ENCODE assay signal across 21 cellular contexts in the genomic region with DNA sequence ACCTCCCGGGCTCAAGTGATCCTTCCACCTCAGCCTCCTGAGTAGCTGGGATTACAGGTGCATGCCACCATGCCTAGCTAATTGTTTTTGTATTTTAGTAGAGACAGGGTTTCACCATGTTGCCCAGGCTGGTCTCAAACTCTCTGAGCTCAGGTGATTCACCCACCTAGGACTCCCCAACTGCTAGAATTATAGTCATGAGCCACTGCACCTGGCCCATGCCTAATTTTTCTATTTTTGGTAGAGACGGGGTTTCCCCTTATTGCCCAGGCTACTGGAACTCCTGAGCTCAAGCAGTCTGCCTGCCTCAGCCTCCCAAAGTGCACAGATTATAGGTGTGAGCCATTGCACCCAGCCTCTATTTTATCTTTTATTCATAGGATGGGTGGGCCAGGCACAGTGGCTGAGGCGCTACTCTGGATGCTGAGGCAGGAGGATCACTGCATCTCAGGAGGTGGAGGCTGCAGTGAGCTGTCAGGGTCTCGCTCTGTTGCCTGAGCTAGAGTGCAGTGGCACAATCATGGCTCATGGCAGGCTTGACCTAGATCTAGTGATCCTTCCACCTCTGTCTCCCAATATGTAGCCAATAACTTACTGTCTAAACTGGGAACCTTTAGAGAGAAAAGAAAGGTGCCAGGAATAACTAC. TPM values are rescaled to one million over a fixed set of nuclear protein-coding genes. Genes with fewer than 3 reads are reported as not detected.
DNase-seq lines count a peak whose midpoint lies in the region; ATAC-seq and TF ChIP-seq lines count a peak whose summit lies in the region.
"Had no signal": no experiment of that assay in that cellular context is flagged by ENCODE, and none has a peak within 500 bp of the region (broad histone marks: within the 10 kb centered on the region; RNA-seq: fewer than 3 reads in every experiment).

No MANE protein-coding gene starts in this region.

- H3K4me3 ChIP-seq in epithelial cell of esophagus (ENCODE audit: low read length) (no peak overlapping the region), Karpas-422 (ENCODE audit: low read length) (no peak overlapping the region)
- H3K4me3 ChIP-seq: BLaER1 treated with 17β-estradiol and CSF1 and Interleukin-3, amounts not matched to agents 10 nM and 100 nM; Peyer's patch had no signal

- H3K79me2 ChIP-seq in Karpas-422 (ENCODE audit: low read length), result no peaks in the 10 kb centered on the region

- H3K36me3 ChIP-seq in Karpas-422 (ENCODE audit: insufficient read depth, low read length), result peaks cover 3% of the 10 kb centered on the region; the same call in 1 of the 2 replicates

- no peak for DNase-seq in stimulated activated naive CD8-positive, alpha-beta T cell treated with anti-CD3 and anti-CD28 coated beads, Interleukin-15, Interleukin-2, amounts not matched to agents 100 U/mL and 50 U/mL, for 24 hours
- no peak for DNase-seq in stimulated activated naive CD8-positive, alpha-beta T cell treated with anti-CD3 and anti-CD28 coated beads, Interleukin-15, amount 100 ng/mL, for 72 hours
- DNase-seq in epithelial cell of esophagus (ENCODE audit: low read depth) (peak; percentile 13), left lobe of liver (ENCODE audit: low spot score) (peak; percentile 18), Karpas-422 (no peak), NCI-H1930 (lab: John Stamatoyannopoulos, UW) (no peak), hepatic stellate cell (ENCODE audit: low spot score) (no peak)
- DNase-seq: CD4-positive, alpha-beta T cell; KBM-7; NCI-H1048; NCI-H1417 treated with DMSO at 0.1 percent for 48 hours; NCI-H1694 treated with DMSO at 0.1 percent for 48 hours; NCI-H2081 treated with DMSO at 0.1 percent for 48 hours; NCI-H2171; NCI-H226; NCI-H510A; NCI-H69; Peyer's patch had no signal

- H2AFZ ChIP-seq in Karpas-422 (ENCODE audit: low read length), result no peak overlapping the region

- H3K4me1 ChIP-seq in Karpas-422 (ENCODE audit: low read length), result peaks cover 8% of the 10 kb centered on the region
- H3K4me1 ChIP-seq: Peyer's patch had no signal

- H3K9ac ChIP-seq in Karpas-422 (ENCODE audit: low read length), result no peak overlapping the region
- H3K9ac ChIP-seq: BLaER1 treated with 17β-estradiol and CSF1 and Interleukin-3, amounts not matched to agents 10 nM and 100 nM had no signal

- TF ChIP-seq CTCF in epithelial cell of esophagus (IDR thresholded peaks at IDR 0.05; ENCODE audit: insufficient read depth, low read depth, low read length, missing control alignments), result no peak

- H3K4me2 ChIP-seq in Karpas-422 (ENCODE audit: low read depth, low read length, poor library complexity, severe bottlenecking), result no peak overlapping the region

- H3K4me3 Mint-ChIP-seq in stimulated activated naive CD8-positive, alpha-beta T cell treated with anti-CD3 and anti-CD28 coated beads, Interleukin-15, amount 100 ng/mL, for 72 hours, result no peak overlapping the region
- H3K4me3 Mint-ChIP-seq: CD4-positive, alpha-beta T cell had no signal

- H3K9me2 ChIP-seq in Karpas-422 (replicated peaks; ENCODE audit: insufficient read depth, low read length), result no peaks in the 10 kb centered on the region

- H3K4me1 Mint-ChIP-seq in stimulated activated naive CD8-positive, alpha-beta T cell treated with anti-CD3 and anti-CD28 coated beads, Interleukin-15, amount 100 ng/mL, for 72 hours, result no peaks in the 10 kb centered on the region

- H3K27me3 Mint-ChIP-seq in stimulated activated naive CD8-positive, alpha-beta T cell treated with anti-CD3 and anti-CD28 coated beads, Interleukin-15, amount 100 ng/mL, for 72 hours, result no peaks in the 10 kb centered on the region
- H3K27me3 Mint-ChIP-seq: CD4-positive, alpha-beta T cell had no signal

- H3K9me3 Mint-ChIP-seq in stimulated activated naive CD8-positive, alpha-beta T cell treated with anti-CD3 and anti-CD28 coated beads, Interleukin-15, amount 100 ng/mL, for 72 hours, result no peaks in the 10 kb centered on the region
- H3K9me3 Mint-ChIP-seq: CD4-positive, alpha-beta T cell had no signal

- no peaks in the 10 kb centered on the region for H4K20me1 ChIP-seq in Karpas-422 (ENCODE audit: insufficient read depth, low read depth, low read length)

- ATAC-seq in stimulated activated naive CD8-positive, alpha-beta T cell treated with anti-CD3 and anti-CD28 coated beads, Interleukin-15, Interleukin-2, amounts not matched to agents 100 U/mL and 50 U/mL, for 24 hours, result peak; percentile 14
- no peak for ATAC-seq in stimulated activated naive CD8-positive, alpha-beta T cell treated with anti-CD3 and anti-CD28 coated beads, Interleukin-15, amount 100 ng/mL, for 72 hours
- no peak for ATAC-seq in left lobe of liver
- no peak for ATAC-seq in HG03045 (IDR thresholded peaks at IDR 0.05; ENCODE audit: unreplicated experiment)
- ATAC-seq: HCT116 had no signal

- H3K27ac Mint-ChIP-seq in stimulated activated naive CD8-positive, alpha-beta T cell treated with anti-CD3 and anti-CD28 coated beads, Interleukin-15, amount 100 ng/mL, for 72 hours, result no peak overlapping the region
- H3K27ac Mint-ChIP-seq: CD4-positive, alpha-beta T cell had no signal

- no peaks in the 10 kb centered on the region for H3K27me3 ChIP-seq in Karpas-422 (ENCODE audit: low read length)
- H3K27me3 ChIP-seq: BLaER1 treated with 17β-estradiol and CSF1 and Interleukin-3, amounts not matched to agents 10 nM and 100 nM; Peyer's patch had no signal

- H3K9me3 ChIP-seq in Karpas-422 (ENCODE audit: low read length), result no peaks in the 10 kb centered on the region
- H3K9me3 ChIP-seq: Peyer's patch had no signal

- no peak overlapping the region for H3K27ac ChIP-seq in Karpas-422 (ENCODE audit: low read length)
- H3K27ac ChIP-seq: BLaER1 treated with 17β-estradiol and CSF1 and Interleukin-3, amounts not matched to agents 10 nM and 100 nM; Peyer's patch had no signal

RNA-seq across cellular contexts. Expression of a gene that starts 31.3 kb away (rescaled TPM):
- 0.60 TPM for total RNA-seq in left lobe of liver
- 15.9 and 19.8 TPM in 2 replicates for total RNA-seq in Karpas-422 (2014; rRNA removed; shearing (Covaris generic); ENCODE audit: low replicate concordance)

Comparison
In these comparisons a context has a peak if more than half of its experiments do, and no peak if none do; other contexts are left out.
1. DNase-seq: peak in epithelial cell of esophagus (single experiment) and left lobe of liver (single experiment); none in stimulated activated naive CD8-positive, alpha-beta T cell treated with anti-CD3 and anti-CD28 coated beads, Interleukin-15, Interleukin-2, amounts not matched to agents 100 U/mL and 50 U/mL, for 24 hours (single experiment), stimulated activated naive CD8-positive, alpha-beta T cell treated with anti-CD3 and anti-CD28 coated beads, Interleukin-15, amount 100 ng/mL, for 72 hours (0 of 2), Karpas-422 (single experiment), NCI-H1930 (0 of 2) and hepatic stellate cell (single experiment).
2. RNA of a gene that starts 31.3 kb away (total RNA-seq): 15.9 to 19.8 TPM in Karpas-422; 0.60 TPM in left lobe of liver (single experiment); every median in the first group is over 10 times any median in the second.